In genomic region chr6:139290787-139291294, GRCh38 we compare ENCODE assay signal across 8 cellular contexts. TPM values are rescaled to one million over a fixed set of nuclear protein-coding genes. Genes with fewer than 3 reads are reported as not detected.
DNase-seq lines count a peak whose midpoint lies in the region; ATAC-seq and TF ChIP-seq lines count a peak whose summit lies in the region.

No MANE protein-coding gene starts in this region.

- peak overlapping the region; percentile 63; the same call in 1 of the 2 replicates for H3K23ac ChIP-seq in IMR-90 (ENCODE audit: low read depth, low read length)

- peaks cover 6% of the 10 kb centered on the region; the same call in 1 of the 2 replicates for H3K9me1 ChIP-seq in IMR-90 (ENCODE audit: insufficient read depth, low read length)

- no peak for TF ChIP-seq RAD21 in IMR-90 (IDR thresholded peaks at IDR 0.05; ENCODE audit: low read length)

- ATAC-seq in GM21515 (IDR thresholded peaks at IDR 0.05; ENCODE audit: unreplicated experiment) (peak; percentile 79), IMR-90 (ENCODE audit: low read depth) (peak; percentile 22; the same call in 1 of the 2 replicates)
- ATAC-seq in activated naive CD8-positive, alpha-beta T cell treated with anti-CD3 and anti-CD28 coated beads, Interleukin-2, amount 50 U/mL, for 24 hours: peak; percentile 31

- H2AFZ ChIP-seq in IMR-90 (replicated peaks; ENCODE audit: low read length, poor library complexity): no peak overlapping the region

- CTCF ChIA-PET in IMR-90 (lab: Yijun Ruan, JAX): interaction anchor here (2.2 kb wide), 1 partner anchor 20 kb away, joined by 6 read pairs; no protein-coding TSS in a partner anchor

- H2AK5ac ChIP-seq in IMR-90 (ENCODE audit: low read depth, low read length): no peak overlapping the region

- H3K4me2 ChIP-seq in IMR-90 (ENCODE audit: low read depth, low read length): peak overlapping the region; percentile 63

- peak overlapping the region; percentile 78 for H3K4me3 Mint-ChIP-seq in activated naive CD8-positive, alpha-beta T cell treated with anti-CD3 and anti-CD28 coated beads, Interleukin-2, amount 50 U/mL, for 24 hours

- peak overlapping the region; percentile 41; the same call in 1 of the 2 replicates for H3K4ac ChIP-seq in IMR-90 (ENCODE audit: low read depth, low read length)

- no peaks in the 10 kb centered on the region for H3K9me3 ChIP-seq in IMR-90 (ENCODE audit: control insufficient read depth, insufficient read depth, low read length)
- no peaks in the 10 kb centered on the region for H3K9me3 ChIP-seq in tibial artery

- no peak overlapping the region for H3K9ac ChIP-seq in IMR-90 (ENCODE audit: low read depth, low read length)

- H3K4me1 ChIP-seq in IMR-90 (ENCODE audit: control insufficient read depth, insufficient read depth, low read length) (peaks cover 6% of the 10 kb centered on the region), tibial artery (peaks cover 6 to 23% (median 17%) of the 10 kb centered on the region in 4 donors)

- H3K4me1 Mint-ChIP-seq in activated naive CD8-positive, alpha-beta T cell treated with anti-CD3 and anti-CD28 coated beads, Interleukin-2, amount 50 U/mL, for 24 hours: peaks cover 70% of the 10 kb centered on the region

- peak overlapping the region; percentile 9; the same call in 1 of the 2 replicates for H3K18ac ChIP-seq in IMR-90 (ENCODE audit: low read depth, low read length)

- POLR2A ChIA-PET in IMR-90 (lab: Charles Lee; ENCODE audit: unreplicated experiment): interaction anchor here (0.5 kb wide), 1 partner anchor 11 kb away, joined by 5 read pairs; no protein-coding TSS in a partner anchor

- H3K4me3 ChIP-seq in GM12865 (ENCODE audit: low read depth, low read length) (peak overlapping the region; percentile 19), IMR-90 (ENCODE audit: insufficient read depth, low read depth, low read length) (no peak overlapping the region), tibial artery (no peak overlapping the region)

- H3K27me3 ChIP-seq in IMR-90 (ENCODE audit: control insufficient read depth, insufficient read depth, low read length): no peaks in the 10 kb centered on the region
- H3K27me3 ChIP-seq in tibial artery: no peaks in the 10 kb centered on the region

- no peak overlapping the region for H4K91ac ChIP-seq in IMR-90 (ENCODE audit: insufficient read depth, low read depth, low read length)

- no CpG with 5 or more reads among the region's 4 CpGs for WGBS in IMR-90 (ENCODE audit: extremely low coverage in 2 of 2, insufficient read length in 1 of 2), 2 experiments

- H3K27me3 Mint-ChIP-seq in activated naive CD8-positive, alpha-beta T cell treated with anti-CD3 and anti-CD28 coated beads, Interleukin-2, amount 50 U/mL, for 24 hours: peaks cover 3% of the 10 kb centered on the region

- peak overlapping the region; percentile 22; the same call in 1 of the 2 replicates for H3K14ac ChIP-seq in IMR-90 (replicated peaks; ENCODE audit: low read depth, low read length)

- H4K20me1 ChIP-seq in IMR-90 (ENCODE audit: insufficient read depth, low read length): no peaks in the 10 kb centered on the region

- no peak overlapping the region for H2AK9ac ChIP-seq in IMR-90 (replicated peaks; ENCODE audit: low read depth, low read length, poor library complexity)

- H3K27ac Mint-ChIP-seq in activated naive CD8-positive, alpha-beta T cell treated with anti-CD3 and anti-CD28 coated beads, Interleukin-2, amount 50 U/mL, for 24 hours: peak overlapping the region; percentile 98

- H3K9me3 Mint-ChIP-seq in activated naive CD8-positive, alpha-beta T cell treated with anti-CD3 and anti-CD28 coated beads, Interleukin-2, amount 50 U/mL, for 24 hours: no peaks in the 10 kb centered on the region

- H2BK120ac ChIP-seq in IMR-90 (ENCODE audit: low read depth, low read length): peak overlapping the region; percentile 19; the same call in 1 of the 2 replicates

- peak overlapping the region; percentile 29; the same call in 1 of the 3 replicates for H2BK15ac ChIP-seq in IMR-90 (ENCODE audit: low read depth, low read length)

- no peak overlapping the region for H3K56ac ChIP-seq in IMR-90 (ENCODE audit: extremely low read depth, insufficient read depth, low read length)

- intact Hi-C loops in IMR-90 (cut with micrococcal nuclease): no loop called here
- intact Hi-C loops in tibial artery (cut with DNase I; ENCODE audit: low total_unique reads): no loop called here

- in situ Hi-C loops in IMR-90 (cut with MboI; ENCODE audit: low sequenced_read_pairs): no loop called here

- H3K27ac ChIP-seq in IMR-90 (ENCODE audit: insufficient read depth, low read length): no peak overlapping the region; the same call in 1 of the 2 replicates
- H3K27ac ChIP-seq in tibial artery: peak overlapping the region; percentile 48 to 66

- no TSS peak for BruUV-seq in IMR-90 (replicated peaks; lab: Mats Ljungman, UMichigan)

- H2BK5ac ChIP-seq in IMR-90 (ENCODE audit: low read depth, low read length, poor library complexity, severe bottlenecking): peak overlapping the region; percentile 8

- no peaks in the 10 kb centered on the region for H3K79me1 ChIP-seq in IMR-90 (ENCODE audit: low read depth in 1 of 2, low read length in 2 of 2)

- DNase-seq in GM12865 (ENCODE audit: low read depth) (peak; percentile 89), IMR-90 (peak; percentile 75), left kidney (ENCODE audit: low read depth, low spot score) (peak; percentile 40), tibial artery (peak in 1 of 2 donors; percentile 29), NCI-H187 (lab: John Stamatoyannopoulos, UW) (no peak)
- no peak for DNase-seq in activated naive CD8-positive, alpha-beta T cell treated with anti-CD3 and anti-CD28 coated beads, Interleukin-2, amount 50 U/mL, for 24 hours
- no peak for DNase-seq in stimulated activated CD4-positive, alpha-beta T cell treated with anti-CD3 and anti-CD28 coated beads, Interleukin-4, amount 100 ng/mL, for 1 hour

- dilution Hi-C loops in IMR-90 (cut with HindIII; ENCODE audit: low sequenced_read_pairs, unreplicated experiment): no loop called here

- H4K8ac ChIP-seq in IMR-90 (ENCODE audit: low read depth in 2 of 2, low read length in 2 of 2): peak overlapping the region in 1 of 2 experiments; percentile 41; a peak in 1 of 4 replicates

- TF ChIP-seq POLR2A in IMR-90 (IDR thresholded peaks at IDR 0.05; ENCODE audit: low read depth, low read length): no peak

- H3K36me3 ChIP-seq in IMR-90 (ENCODE audit: control insufficient read depth, insufficient read depth, low read length) (no peaks in the 10 kb centered on the region), tibial artery (no peaks in the 10 kb centered on the region)

- no peak overlapping the region for H4K5ac ChIP-seq in IMR-90 (ENCODE audit: low read depth, low read length)

- no peak for TF ChIP-seq CTCF in GM12865 (IDR thresholded peaks at IDR 0.05; ENCODE audit: insufficient read depth, low read depth, low read length, missing control alignments)
- no peak for TF ChIP-seq CTCF in IMR-90 (conservative IDR thresholded peaks at IDR 0.05; ENCODE audit: low read depth, low read length)
- no peak for TF ChIP-seq CTCF in tibial artery (IDR thresholded peaks at IDR 0.05)

- H2BK20ac ChIP-seq in IMR-90 (ENCODE audit: low read depth, low read length): peak overlapping the region; percentile 39; the same call in 1 of the 2 replicates

- H3K36me3 Mint-ChIP-seq in activated naive CD8-positive, alpha-beta T cell treated with anti-CD3 and anti-CD28 coated beads, Interleukin-2, amount 50 U/mL, for 24 hours (ENCODE audit: low read depth): no peaks in the 10 kb centered on the region

TF ChIP-seq in IMR-90, 13 proteins besides CTCF, POLR2A, EP300 and RAD21:
- TF ChIP-seq RCOR1 (IDR thresholded peaks at IDR 0.05; ENCODE audit: insufficient replicate concordance, low read length) (peak; percentile 84), CEBPB (IDR thresholded peaks at IDR 0.05; ENCODE audit: low read depth, low read length) (no peak), NFE2L2 (IDR thresholded peaks at IDR 0.05; ENCODE audit: low read depth, low read length) (no peak), MAFK (IDR thresholded peaks at IDR 0.05; ENCODE audit: low read depth, low read length) (no peak), CHD1 (IDR thresholded peaks at IDR 0.05; ENCODE audit: low read depth, low read length) (no peak), FOS (IDR thresholded peaks at IDR 0.05; ENCODE audit: low read depth, low read length) (peak; percentile 56), MXI1 (IDR thresholded peaks at IDR 0.05; ENCODE audit: borderline replicate concordance, low read depth, low read length) (no peak), ELK1 (IDR thresholded peaks at IDR 0.05; ENCODE audit: borderline replicate concordance, low read depth, low read length) (no peak), RFX5 (IDR thresholded peaks at IDR 0.05; ENCODE audit: low read depth, low read length) (no peak), BHLHE40 (IDR thresholded peaks at IDR 0.05; ENCODE audit: low read depth, low read length) (peak; percentile 39; the same call in 1 of the 2 replicates), SMC3 (IDR thresholded peaks at IDR 0.05; ENCODE audit: low read depth, low read length) (no peak), USF2 (IDR thresholded peaks at IDR 0.05; ENCODE audit: low read depth, low read length) (no peak), MAZ (IDR thresholded peaks at IDR 0.05; ENCODE audit: borderline replicate concordance, low read depth, low read length) (no peak)

RNA-seq across cellular contexts. Expression of gene TXLNB, which starts 1.0 kb away (rescaled TPM):
- total RNA-seq in IMR-90 (2012; rRNA removed): under 0.01 TPM in 2 replicates
- polyA plus RNA-seq in IMR-90 (2012; rRNA removed): 0.04 and 0.05 TPM in 2 replicates
- polyA plus RNA-seq in IMR-90 (2012; cell fraction: cytosol; rRNA removed): 0.04 TPM in 1 of 2 replicates, not detected in the other
- polyA plus RNA-seq in IMR-90 (2012; cell fraction: nucleus; rRNA removed; ENCODE audit: low replicate concordance): 0.01 and 0.11 TPM in 2 replicates

Comparison
In these comparisons a context has a peak if more than half of its experiments do, and no peak if none do; other contexts are left out.
1. DNase-seq: peak in GM12865 (single experiment), IMR-90 (single experiment) and left kidney (single experiment); none in activated naive CD8-positive, alpha-beta T cell treated with anti-CD3 and anti-CD28 coated beads, Interleukin-2, amount 50 U/mL, for 24 hours (single experiment), stimulated activated CD4-positive, alpha-beta T cell treated with anti-CD3 and anti-CD28 coated beads, Interleukin-4, amount 100 ng/mL, for 1 hour (single experiment) and NCI-H187 (0 of 2).
2. ATAC-seq: peak in every context shown above with its lines; median percentile 79 in GM21515; 31 in activated naive CD8-positive, alpha-beta T cell treated with anti-CD3 and anti-CD28 coated beads, Interleukin-2, amount 50 U/mL, for 24 hours; 22 in IMR-90.